Comparison of ENCODE assay signal across 10 cellular contexts in genomic region chr4:59553739-59554126, GRCh38.
A peak's percentile ranks its signal among the peaks of the same experiment; 100 is the strongest.
DNase-seq lines count a peak whose midpoint lies in the region; ATAC-seq, FAIRE-seq and TF ChIP-seq lines count a peak whose summit lies in the region.
"Had no signal": no experiment of that assay in that cellular context is flagged by ENCODE, and none has a peak within 500 bp of the region (broad histone marks: within the 10 kb centered on the region; RNA-seq: fewer than 3 reads in every experiment).

No MANE protein-coding gene starts in this region.

- no peak for FAIRE-seq in GM12891 (lab: Jason Lieb, UNC)
- FAIRE-seq: colon had no signal

- no peaks in the 10 kb centered on the region for H3K27me3 Mint-ChIP-seq in activated CD4-positive, alpha-beta memory T cell treated with anti-CD3 and anti-CD28 coated beads for 36 hours

- DNase-seq in AG08395 (ENCODE audit: low spot score): peak; percentile 51
- DNase-seq in OCI-M1 (lab: John Stamatoyannopoulos, UW): peak; percentile 69
- DNase-seq in fibroblast of pulmonary artery (ENCODE audit: low read depth): peak; percentile 40
- DNase-seq in GM12891 (ENCODE audit: insufficient read length, low spot score): no peak
- DNase-seq in SK-N-DZ (ENCODE audit: low spot score): no peak
- DNase-seq in activated CD4-positive, alpha-beta memory T cell treated with anti-CD3 and anti-CD28 coated beads for 36 hours: no peak
- DNase-seq in activated CD4-positive, alpha-beta T cell treated with anti-CD3 and anti-CD28 coated beads, Interleukin-2, amount 50 U/mL, for 4 hours: no peak
- DNase-seq: Caco-2 had no signal

- H3K4me3 Mint-ChIP-seq in activated CD4-positive, alpha-beta memory T cell treated with anti-CD3 and anti-CD28 coated beads for 36 hours: no peak overlapping the region

- CTCF ChIA-PET in activated CD4-positive, alpha-beta memory T cell treated with anti-CD3 and anti-CD28 coated beads for 36 hours (lab: Charles Lee): no interaction called here

- no peak overlapping the region for H3K27ac Mint-ChIP-seq in activated CD4-positive, alpha-beta memory T cell treated with anti-CD3 and anti-CD28 coated beads for 36 hours

- ATAC-seq in GM21786 (IDR thresholded peaks at IDR 0.05; ENCODE audit: unreplicated experiment): peak; percentile 62

- intact Hi-C loops in activated CD4-positive, alpha-beta memory T cell treated with anti-CD3 and anti-CD28 coated beads for 36 hours (cut with micrococcal nuclease): no loop called here

- no peak for TF ChIP-seq POLR2A in GM12891 (IDR thresholded peaks at IDR 0.05; ENCODE audit: low read depth, low read length)

- peaks cover 13% of the 10 kb centered on the region for H3K9me3 Mint-ChIP-seq in activated CD4-positive, alpha-beta memory T cell treated with anti-CD3 and anti-CD28 coated beads for 36 hours

- H3K4me3 ChIP-seq in fibroblast of pulmonary artery (replicated peaks; ENCODE audit: low read depth, low read length): no peak overlapping the region

- H3K36me3 Mint-ChIP-seq in activated CD4-positive, alpha-beta memory T cell treated with anti-CD3 and anti-CD28 coated beads for 36 hours: no peaks in the 10 kb centered on the region

- POLR2A ChIA-PET in activated CD4-positive, alpha-beta memory T cell treated with anti-CD3 and anti-CD28 coated beads for 36 hours (lab: Charles Lee): no interaction called here

- TF ChIP-seq CTCF in fibroblast of pulmonary artery (IDR thresholded peaks at IDR 0.05; ENCODE audit: low read length, missing control alignments): no peak

- no peaks in the 10 kb centered on the region for H3K4me1 Mint-ChIP-seq in activated CD4-positive, alpha-beta memory T cell treated with anti-CD3 and anti-CD28 coated beads for 36 hours (ENCODE audit: low read depth)

TF ChIP-seq in GM12891, 5 proteins besides CTCF, POLR2A, EP300 and RAD21:
- no peak for TF ChIP-seq POU2F2 (IDR thresholded peaks at IDR 0.05; ENCODE audit: low read depth, low read length)
- TF ChIP-seq SPI1 (IDR thresholded peaks at IDR 0.05; ENCODE audit: low read depth, low read length): no peak
- TF ChIP-seq POLR2AphosphoS5 (IDR thresholded peaks at IDR 0.05; ENCODE audit: low read depth, low read length): no peak
- no peak for TF ChIP-seq TAF1 (IDR thresholded peaks at IDR 0.05; ENCODE audit: low read depth, low read length)
- no peak for TF ChIP-seq PAX5 (IDR thresholded peaks at IDR 0.05; ENCODE audit: insufficient read depth, low read length, severe bottlenecking)

Comparison
In these comparisons a context has a peak if more than half of its experiments do, and no peak if none do; other contexts are left out.
1. DNase-seq: peak in AG08395 (single experiment), OCI-M1 (single experiment) and fibroblast of pulmonary artery (single experiment); none in GM12891 (single experiment), SK-N-DZ (single experiment), activated CD4-positive, alpha-beta memory T cell treated with anti-CD3 and anti-CD28 coated beads for 36 hours (single experiment) and activated CD4-positive, alpha-beta T cell treated with anti-CD3 and anti-CD28 coated beads, Interleukin-2, amount 50 U/mL, for 4 hours (0 of 2).